36 cellular contexts compared by ENCODE assay signal in the genomic region with DNA sequence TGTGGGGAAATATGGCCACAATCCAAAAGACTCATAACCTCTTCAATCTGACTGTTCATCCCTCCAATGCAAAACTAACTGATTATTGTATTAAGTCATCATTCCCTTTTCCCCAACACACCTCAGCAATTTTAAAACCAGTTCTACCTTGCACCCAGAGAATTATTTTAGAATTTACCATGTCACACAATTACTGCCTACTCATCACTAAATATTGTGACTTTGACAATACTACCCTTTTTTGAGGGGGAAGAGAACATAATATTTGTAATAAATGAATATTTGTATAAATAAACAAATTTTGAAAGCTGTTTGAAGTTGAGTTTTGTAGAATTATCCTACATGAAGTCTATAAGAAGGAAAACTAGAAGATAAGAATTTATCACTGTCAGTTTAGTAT. TPM values are rescaled to one million over a fixed set of nuclear protein-coding genes. Genes with fewer than 3 reads are reported as not detected.
"Had no signal": no experiment of that assay in that cellular context is flagged by ENCODE, and none has a peak within 500 bp of the region (broad histone marks: within the 10 kb centered on the region; RNA-seq: fewer than 3 reads in every experiment).

No MANE protein-coding gene starts in this region.

- H3K9me3 Mint-ChIP-seq: activated B cell treated with CpG ODN at 0.5 μM for 24 hours; activated CD4-positive, alpha-beta memory T cell treated with anti-CD3 and anti-CD28 coated beads for 36 hours; activated CD4-positive, alpha-beta T cell treated with anti-CD3 and anti-CD28 coated beads, Interleukin-2, amount 10 ng/mL, durations not matched to agents 24 days and 14 days; activated CD8-positive, alpha-beta T cell treated with anti-CD3 and anti-CD28 coated beads for 36 hours; activated naive CD4-positive, alpha-beta T cell treated with anti-CD3 and anti-CD28 coated beads, Interleukin-2, amount 10 ng/mL, durations not matched to agents 7 days and 5 days; activated naive CD4-positive, alpha-beta T cell treated with anti-CD3 and anti-CD28 coated beads, Interleukin-2, amount 50 U/mL, for 24 hours; activated naive CD8-positive, alpha-beta T cell treated with anti-CD3 and anti-CD28 coated beads, Interleukin-2, amount 10 ng/mL, durations not matched to agents 7 days and 5 days; activated naive CD8-positive, alpha-beta T cell treated with anti-CD3 and anti-CD28 coated beads, Interleukin-2, amount 50 U/mL, for 24 hours; activated T-cell treated with anti-CD3 and anti-CD28 coated beads, Interleukin-2, amount 50 U/mL, for 24 hours; activated T-helper 2 cell treated with anti-CD3 and anti-CD28 coated beads, Interferon-gamma antibody, Interleukin-2, Interleukin-4, amounts not matched to agents 10 μg/mL and 5 μg/mL and 100 μg/mL, durations not matched to agents 14 hours and 24 hours and 36 hours; brain; central memory CD8-positive, alpha-beta T cell; T-helper 1 cell treated with Interleukin-12 subunit alpha and Interleukin-12 subunit beta and Interleukin-4 antibody, amounts not matched to agents 30 μg/mL and 1 μg/mL, for 36 hours; T-helper 2 cell treated with Interferon-gamma antibody and Interleukin-4, amounts not matched to agents 5 μg/mL and 100 μg/mL, for 36 hours had no signal

- H3K27ac Mint-ChIP-seq: activated B cell treated with CpG ODN at 0.5 μM for 24 hours; activated CD4-positive, alpha-beta memory T cell treated with anti-CD3 and anti-CD28 coated beads for 36 hours; activated CD4-positive, alpha-beta T cell treated with anti-CD3 and anti-CD28 coated beads, Interleukin-2, amount 10 ng/mL, durations not matched to agents 24 days and 14 days; activated CD8-positive, alpha-beta T cell treated with anti-CD3 and anti-CD28 coated beads for 36 hours; activated naive CD4-positive, alpha-beta T cell treated with anti-CD3 and anti-CD28 coated beads, Interleukin-2, amount 10 ng/mL, durations not matched to agents 7 days and 5 days; activated naive CD4-positive, alpha-beta T cell treated with anti-CD3 and anti-CD28 coated beads, Interleukin-2, amount 50 U/mL, for 24 hours; activated naive CD8-positive, alpha-beta T cell; activated naive CD8-positive, alpha-beta T cell treated with anti-CD3 and anti-CD28 coated beads, Interleukin-2, amount 10 ng/mL, durations not matched to agents 7 days and 5 days; activated naive CD8-positive, alpha-beta T cell treated with anti-CD3 and anti-CD28 coated beads, Interleukin-2, amount 50 U/mL, for 24 hours; activated T-cell treated with anti-CD3 and anti-CD28 coated beads, Interleukin-2, amount 50 U/mL, for 24 hours; activated T-helper 2 cell treated with anti-CD3 and anti-CD28 coated beads, Interferon-gamma antibody, Interleukin-2, Interleukin-4, amounts not matched to agents 10 μg/mL and 5 μg/mL and 100 μg/mL, durations not matched to agents 14 hours and 24 hours and 36 hours; brain; T-helper 1 cell treated with Interleukin-12 subunit alpha and Interleukin-12 subunit beta and Interleukin-4 antibody, amounts not matched to agents 30 μg/mL and 1 μg/mL, for 36 hours; T-helper 2 cell treated with Interferon-gamma antibody and Interleukin-4, amounts not matched to agents 5 μg/mL and 100 μg/mL, for 36 hours had no signal

- ATAC-seq: activated CD8-positive, alpha-beta T cell treated with anti-CD3 and anti-CD28 coated beads for 36 hours; activated naive CD8-positive, alpha-beta T cell treated with anti-CD3 and anti-CD28 coated beads, Interleukin-2, amount 50 U/mL, for 24 hours had no signal

- H3K36me3 Mint-ChIP-seq: activated CD4-positive, alpha-beta memory T cell treated with anti-CD3 and anti-CD28 coated beads for 36 hours; activated naive CD4-positive, alpha-beta T cell treated with anti-CD3 and anti-CD28 coated beads, Interleukin-2, amount 10 ng/mL, durations not matched to agents 7 days and 5 days; activated naive CD4-positive, alpha-beta T cell treated with anti-CD3 and anti-CD28 coated beads, Interleukin-2, amount 50 U/mL, for 24 hours; activated naive CD8-positive, alpha-beta T cell treated with anti-CD3 and anti-CD28 coated beads, Interleukin-2, amount 10 ng/mL, durations not matched to agents 7 days and 5 days; brain had no signal

- FAIRE-seq: bronchial epithelial cell, TTC549 had no signal

- H3K4me1 Mint-ChIP-seq: activated B cell treated with CpG ODN at 0.5 μM for 24 hours; activated CD4-positive, alpha-beta T cell treated with anti-CD3 and anti-CD28 coated beads, Interleukin-2, amount 10 ng/mL, durations not matched to agents 24 days and 14 days; activated naive CD4-positive, alpha-beta T cell treated with anti-CD3 and anti-CD28 coated beads, Interleukin-2, amount 10 ng/mL, durations not matched to agents 7 days and 5 days; activated naive CD4-positive, alpha-beta T cell treated with anti-CD3 and anti-CD28 coated beads, Interleukin-2, amount 50 U/mL, for 24 hours; activated naive CD8-positive, alpha-beta T cell treated with anti-CD3 and anti-CD28 coated beads, Interleukin-2, amount 10 ng/mL, durations not matched to agents 7 days and 5 days; activated naive CD8-positive, alpha-beta T cell treated with anti-CD3 and anti-CD28 coated beads, Interleukin-2, amount 50 U/mL, for 24 hours; brain; central memory CD8-positive, alpha-beta T cell had no signal

- H3K27me3 ChIP-seq: ascending aorta, cardiac muscle cell had no signal

- H3K4me3 ChIP-seq: ascending aorta, cardiac muscle cell had no signal

- H3K27ac ChIP-seq: ascending aorta, cardiac muscle cell, VCaP had no signal

- DNase-seq: activated B cell treated with CpG ODN at 0.5 μM for 24 hours; activated CD4-positive, alpha-beta memory T cell treated with anti-CD3 and anti-CD28 coated beads for 36 hours; activated CD4-positive, alpha-beta T cell treated with anti-CD3 and anti-CD28 coated beads for 4 hours; activated CD4-positive, alpha-beta T cell treated with anti-CD3 and anti-CD28 coated beads, Interleukin-2, amount 10 ng/mL, durations not matched to agents 24 days and 14 days; activated CD4-positive, alpha-beta T cell treated with anti-CD3 and anti-CD28 coated beads, Interleukin-2, amount 50 U/mL, for 1 hour; activated CD4-positive, alpha-beta T cell treated with anti-CD3 and anti-CD28 coated beads, Interleukin-2, amount 50 U/mL, for 4 hours; activated CD4-positive, CD25-positive, alpha-beta regulatory T cell treated with anti-CD3 and anti-CD28 coated beads, Interleukin-2, amount 50 U/mL, for 72 hours; activated CD8-positive, alpha-beta memory T cell treated with anti-CD3 and anti-CD28 coated beads, Interleukin-2, amount 50 U/mL, for 4 hours; activated CD8-positive, alpha-beta T cell treated with anti-CD3 and anti-CD28 coated beads for 36 hours; activated effector memory CD4-positive, alpha-beta T cell treated with Interleukin-2 at 50 U/mL for 16 hours; activated gamma-delta T cell; activated naive CD4-positive, alpha-beta T cell treated with anti-CD3 and anti-CD28 coated beads, Interleukin-2, amount 10 ng/mL, durations not matched to agents 7 days and 5 days; activated naive CD4-positive, alpha-beta T cell treated with Interleukin-2 at 50 U/mL for 16 hours; activated naive CD8-positive, alpha-beta T cell treated with anti-CD3 and anti-CD28 coated beads, Interleukin-2, amount 10 ng/mL, durations not matched to agents 7 days and 5 days; activated naive CD8-positive, alpha-beta T cell treated with anti-CD3 and anti-CD28 coated beads, Interleukin-2, amount 50 U/mL, for 24 hours; activated T-cell treated with anti-CD3 and anti-CD28 coated beads, Interleukin-2, amount 50 U/mL, for 24 hours; activated T-cell treated with anti-CD3 and anti-CD28 coated beads, Interleukin-2, amount 50 U/mL, for 48 hours; amygdala; anterior cingulate cortex; caudate nucleus; cerebellar nuclear complex; T-helper 2 cell; T-helper 9 cell had no signal

- H3K4me3 Mint-ChIP-seq: activated B cell treated with CpG ODN at 0.5 μM for 24 hours; activated CD4-positive, alpha-beta memory T cell treated with anti-CD3 and anti-CD28 coated beads for 36 hours; activated CD4-positive, alpha-beta T cell treated with anti-CD3 and anti-CD28 coated beads, Interleukin-2, amount 10 ng/mL, durations not matched to agents 24 days and 14 days; activated CD8-positive, alpha-beta T cell treated with anti-CD3 and anti-CD28 coated beads for 36 hours; activated naive CD4-positive, alpha-beta T cell treated with anti-CD3 and anti-CD28 coated beads, Interleukin-2, amount 10 ng/mL, durations not matched to agents 7 days and 5 days; activated naive CD4-positive, alpha-beta T cell treated with anti-CD3 and anti-CD28 coated beads, Interleukin-2, amount 50 U/mL, for 24 hours; activated naive CD8-positive, alpha-beta T cell; activated naive CD8-positive, alpha-beta T cell treated with anti-CD3 and anti-CD28 coated beads, Interleukin-2, amount 10 ng/mL, durations not matched to agents 7 days and 5 days; activated naive CD8-positive, alpha-beta T cell treated with anti-CD3 and anti-CD28 coated beads, Interleukin-2, amount 50 U/mL, for 24 hours; activated T-cell treated with anti-CD3 and anti-CD28 coated beads, Interleukin-2, amount 50 U/mL, for 24 hours; brain; central memory CD8-positive, alpha-beta T cell; T-helper 1 cell treated with Interleukin-12 subunit alpha and Interleukin-12 subunit beta and Interleukin-4 antibody, amounts not matched to agents 30 μg/mL and 1 μg/mL, for 36 hours; T-helper 2 cell treated with Interferon-gamma antibody and Interleukin-4, amounts not matched to agents 5 μg/mL and 100 μg/mL, for 36 hours had no signal

- H3K4me1 ChIP-seq: ascending aorta had no signal

- H3K9me3 ChIP-seq: ascending aorta had no signal

- H3K36me3 ChIP-seq: ascending aorta, cardiac muscle cell had no signal

RNA-seq across cellular contexts. Expression of gene CALCB, which starts 28.2 kb away (rescaled TPM):
- total RNA-seq: ascending aorta, cardiac muscle cell, chondrocyte had no signal
